ENCODE assay signal across 10 cellular contexts in genomic region chr17:80277751-80278671, GRCh38. TPM values are rescaled to one million over a fixed set of nuclear protein-coding genes. Genes with fewer than 3 reads are reported as not detected.
DNase-seq lines count a peak whose midpoint lies in the region; ATAC-seq and TF ChIP-seq lines count a peak whose summit lies in the region.
"Had no signal": no experiment of that assay in that cellular context is flagged by ENCODE, and none has a peak within 500 bp of the region (broad histone marks: within the 10 kb centered on the region; RNA-seq: fewer than 3 reads in every experiment).

No MANE protein-coding gene starts in this region.

- peaks cover 29% of the 10 kb centered on the region for H3K4me1 ChIP-seq in ACC112 (ENCODE audit: control insufficient read depth, insufficient read depth, low read length, unreplicated experiment)

- peak overlapping the region in 1 of 2 donors; percentile 17 for H3K4me3 Mint-ChIP-seq in effector memory CD8-positive, alpha-beta T cell
- H3K4me3 Mint-ChIP-seq in naive thymus-derived CD8-positive, alpha-beta T cell: no peak overlapping the region
- H3K4me3 Mint-ChIP-seq in mesothelial cell of epicardium: no peak overlapping the region
- H3K4me3 Mint-ChIP-seq: dendritic cell treated with granulocyte-macrophage colony-stimulating factor and Interleukin-4, amounts not matched to agents 40 ng/mL and 50 ng/mL, for 4 days had no signal

- H3K79me2 ChIP-seq in ACC112 (ENCODE audit: control insufficient read depth, insufficient read depth, low read length, unreplicated experiment): peaks cover 65% of the 10 kb centered on the region

- no peak overlapping the region for H3K4me3 ChIP-seq in ACC112 (ENCODE audit: low read depth, low read length)
- H3K4me3 ChIP-seq: GM23248 had no signal

- no peaks in the 10 kb centered on the region for H3K27me3 ChIP-seq in ACC112 (ENCODE audit: insufficient read depth, low read length)

- POLR2A ChIA-PET in naive thymus-derived CD8-positive, alpha-beta T cell (lab: Charles Lee): interaction anchor here (0.7 to 3.7 kb wide), 3 partner anchors 15 to 104 kb away, joined by 3 to 34 read pairs (median 3); partner anchors contain the start of gene RNF213

- H3K9me3 Mint-ChIP-seq in effector memory CD8-positive, alpha-beta T cell: no peaks in the 10 kb centered on the region
- no peaks in the 10 kb centered on the region for H3K9me3 Mint-ChIP-seq in naive thymus-derived CD8-positive, alpha-beta T cell
- H3K9me3 Mint-ChIP-seq in mesothelial cell of epicardium: no peaks in the 10 kb centered on the region
- H3K9me3 Mint-ChIP-seq: dendritic cell treated with granulocyte-macrophage colony-stimulating factor and Interleukin-4, amounts not matched to agents 40 ng/mL and 50 ng/mL, for 4 days had no signal

- no peak overlapping the region for H2AFZ ChIP-seq in ACC112 (ENCODE audit: low read length, unreplicated experiment)
- H2AFZ ChIP-seq: GM23248 had no signal

- peaks cover 38 to 44% of the 10 kb centered on the region in 2 donors for H3K4me1 Mint-ChIP-seq in effector memory CD8-positive, alpha-beta T cell (ENCODE audit: low read depth in 2 of 2)
- peaks cover 28 to 58% (median 49%) of the 10 kb centered on the region in 4 donors for H3K4me1 Mint-ChIP-seq in naive thymus-derived CD8-positive, alpha-beta T cell
- H3K4me1 Mint-ChIP-seq in mesothelial cell of epicardium: peaks cover 5% of the 10 kb centered on the region

- no peak for TF ChIP-seq CTCF in mesothelial cell of epicardium (IDR thresholded peaks at IDR 0.05; ENCODE audit: unreplicated experiment)

- peaks cover 12% of the 10 kb centered on the region; the same call in 1 of the 2 replicates for H3K36me3 ChIP-seq in ACC112 (ENCODE audit: insufficient read depth, low read length)

- DNase-seq in NCI-H460 (ENCODE audit: extremely low read depth, low read depth) (peak; percentile 43), mesothelial cell of epicardium (ENCODE audit: low spot score in 2 of 2, unreplicated experiment in 2 of 2) (no peak)
- DNase-seq in effector memory CD8-positive, alpha-beta T cell: no peak
- DNase-seq in naive thymus-derived CD8-positive, alpha-beta T cell: peak in 1 of 10 donors; percentile 54
- DNase-seq in activated CD4-positive, CD25-positive, alpha-beta regulatory T cell treated with anti-CD3 and anti-CD28 coated beads, Interleukin-2, amount 50 U/mL, for 72 hours: no peak

- peaks cover 91% of the 10 kb centered on the region for H3K36me3 Mint-ChIP-seq in effector memory CD8-positive, alpha-beta T cell (ENCODE audit: insufficient read depth)
- peaks cover 0 to 82% (median 4%) of the 10 kb centered on the region in 3 donors for H3K36me3 Mint-ChIP-seq in naive thymus-derived CD8-positive, alpha-beta T cell
- H3K36me3 Mint-ChIP-seq in mesothelial cell of epicardium: peaks cover 11% of the 10 kb centered on the region

- H3K27ac ChIP-seq in ACC112 (ENCODE audit: low read depth, low read length): peak overlapping the region; percentile 12; the same call in 1 of the 2 replicates

- no peaks in the 10 kb centered on the region for H3K27me3 Mint-ChIP-seq in effector memory CD8-positive, alpha-beta T cell
- no peaks in the 10 kb centered on the region for H3K27me3 Mint-ChIP-seq in naive thymus-derived CD8-positive, alpha-beta T cell
- H3K27me3 Mint-ChIP-seq in mesothelial cell of epicardium (ENCODE audit: low read depth): no peaks in the 10 kb centered on the region
- H3K27me3 Mint-ChIP-seq: dendritic cell treated with granulocyte-macrophage colony-stimulating factor and Interleukin-4, amounts not matched to agents 40 ng/mL and 50 ng/mL, for 4 days had no signal

- no peak for ATAC-seq in effector memory CD8-positive, alpha-beta T cell (replicated peaks)
- no peak for ATAC-seq in naive thymus-derived CD8-positive, alpha-beta T cell
- ATAC-seq in HG03342 (IDR thresholded peaks at IDR 0.05; ENCODE audit: unreplicated experiment) (no peak), GM18502 (IDR thresholded peaks at IDR 0.05; ENCODE audit: poor library complexity, unreplicated experiment) (no peak)

- peak overlapping the region; percentile 45 to 86 for H3K27ac Mint-ChIP-seq in effector memory CD8-positive, alpha-beta T cell
- H3K27ac Mint-ChIP-seq in naive thymus-derived CD8-positive, alpha-beta T cell: peak overlapping the region; percentile 19 to 87 (median 68)
- H3K27ac Mint-ChIP-seq in mesothelial cell of epicardium: no peak overlapping the region
- H3K27ac Mint-ChIP-seq: dendritic cell treated with granulocyte-macrophage colony-stimulating factor and Interleukin-4, amounts not matched to agents 40 ng/mL and 50 ng/mL, for 4 days had no signal

RNA-seq across cellular contexts. Expression of gene RNF213, which starts 17.4 kb away (rescaled TPM):
- total RNA-seq in NCI-H460 (2014; rRNA removed; shearing (Covaris generic)): 52.7 and 60.8 TPM in 2 replicates
- 67.9 and 76.5 TPM in 2 replicates for polyA plus RNA-seq in NCI-H460 (2014; cell fraction: nucleus; rRNA removed)
- total RNA-seq in naive thymus-derived CD8-positive, alpha-beta T cell: 100 to 1,000 TPM; 323 to 328 TPM
- 10 to 100 TPM; 27.1 to 52.2 (median 39.1) TPM for polyA plus RNA-seq in naive thymus-derived CD8-positive, alpha-beta T cell
- total RNA-seq in mesothelial cell of epicardium: 62.6 to 76.7 TPM (median 63.4 TPM) in 3 replicates

RNA-seq across cellular contexts. Expression of gene SLC26A11, which starts 57.8 kb away (rescaled TPM):
- total RNA-seq in NCI-H460 (2014; rRNA removed; shearing (Covaris generic)): 5.9 and 7.6 TPM in 2 replicates
- 22.8 and 44.2 TPM in 2 replicates for polyA plus RNA-seq in NCI-H460 (2014; cell fraction: nucleus; rRNA removed)
- 10 to 100 TPM; 93.1 to 96.2 TPM for total RNA-seq in naive thymus-derived CD8-positive, alpha-beta T cell
- 1 to 10 TPM; 4.8 to 8.4 (median 5.7) TPM for polyA plus RNA-seq in naive thymus-derived CD8-positive, alpha-beta T cell
- 32.5 to 41.2 TPM (median 36.3 TPM) in 3 replicates for total RNA-seq in mesothelial cell of epicardium

RNA-seq across cellular contexts. Expression of gene SGSH, which starts 57.9 kb away (rescaled TPM):
- total RNA-seq in NCI-H460 (2014; rRNA removed; shearing (Covaris generic)): 7.5 and 10.2 TPM in 2 replicates
- polyA plus RNA-seq in NCI-H460 (2014; cell fraction: nucleus; rRNA removed): 68.4 and 69.1 TPM in 2 replicates
- total RNA-seq in naive thymus-derived CD8-positive, alpha-beta T cell: 100 to 1,000 TPM; 138 to 143 TPM
- polyA plus RNA-seq in naive thymus-derived CD8-positive, alpha-beta T cell: 10 to 100 TPM; 20.1 to 36.5 (median 25.6) TPM
- 49.6 to 57.0 TPM (median 53.7 TPM) in 3 replicates for total RNA-seq in mesothelial cell of epicardium
